Comparison of ENCODE assay signal across 35 cellular contexts in the genomic region with DNA sequence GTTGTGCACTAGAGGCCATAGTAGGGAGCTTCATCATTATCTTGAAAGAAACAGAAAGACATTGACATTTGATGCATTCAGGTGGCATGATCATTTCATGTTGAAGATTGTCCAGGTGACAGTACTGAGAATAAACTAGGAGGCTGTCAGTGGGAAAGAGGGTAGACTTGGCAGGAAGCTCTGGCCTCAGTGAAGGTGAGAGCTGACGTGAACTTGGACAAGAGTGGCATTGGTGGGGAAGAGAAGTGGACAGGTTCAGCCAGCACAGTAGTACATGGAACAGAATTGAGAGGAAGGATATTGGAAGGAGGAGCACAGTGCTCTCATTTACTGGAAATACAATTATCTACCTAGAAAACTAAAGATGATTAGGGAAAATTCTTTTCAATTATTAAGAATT.
"Had no signal": no experiment of that assay in that cellular context is flagged by ENCODE, and none has a peak within 500 bp of the region (broad histone marks: within the 10 kb centered on the region; RNA-seq: fewer than 3 reads in every experiment).

No MANE protein-coding gene starts in this region.

- H3K4me2 ChIP-seq: KMS-11 had no signal

- DNase-seq: Karpas-422, Kasumi-1, KG1, MG63, MM.1S, MV-4-11, NCI-H1048, NCI-H1092, NCI-H1092 treated with DMSO at 0.1 percent for 48 hours, NCI-H1105, NCI-H1105 treated with DMSO at 0.1 percent for 48 hours, NCI-H1417, NCI-H1417 treated with DMSO at 0.1 percent for 48 hours, NCI-H1436, NCI-H1436 treated with DMSO at 0.1 percent for 48 hours, NCI-H146, NCI-H1694, NCI-H1694 treated with DMSO at 0.1 percent for 48 hours, NCI-H187, NCI-H187 treated with DMSO at 0.1 percent for 48 hours, NCI-H1930, NCI-H2029, NCI-H2029 treated with DMSO at 0.1 percent for 48 hours, NCI-H2081, NCI-H2081 treated with DMSO at 0.1 percent for 48 hours, NCI-H2107, NCI-H2171, NCI-H2171 treated with DMSO at 0.1 percent for 48 hours, NCI-H2227 treated with DMSO at 0.1 percent for 48 hours, NCI-H226, NCI-H345, NCI-H446, NCI-H446 treated with DMSO at 0.1 percent for 48 hours, NCI-H510A had no signal

- H3K27ac ChIP-seq: KMS-11 had no signal

- H3K9me3 ChIP-seq: MG63 had no signal

- H3K36me3 ChIP-seq: MG63 had no signal

- H3K9ac ChIP-seq: KMS-11 had no signal

- H3K4me3 ChIP-seq: MG63 had no signal
